In the genomic region with DNA sequence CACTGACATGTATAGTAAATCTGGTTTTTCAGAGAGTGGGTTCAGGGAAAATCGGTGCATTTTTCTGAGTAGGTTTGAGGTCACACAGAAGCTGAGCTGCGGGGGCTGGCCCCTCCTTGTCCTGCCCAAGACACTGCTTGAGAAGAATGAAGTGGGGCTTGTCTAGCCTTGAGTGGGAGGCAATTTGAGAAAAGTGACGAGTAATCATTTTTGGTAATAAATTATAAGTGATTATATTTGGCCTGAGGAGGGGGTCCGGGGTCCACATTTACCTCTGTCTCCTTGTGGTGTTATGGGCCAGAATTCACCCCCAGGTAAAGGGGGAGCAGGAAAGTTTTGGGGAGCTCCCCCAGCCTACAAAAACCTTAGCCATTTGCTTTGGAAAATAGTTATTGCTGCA, we compare ENCODE assay signal across 21 cellular contexts. TPM values are rescaled to one million over a fixed set of nuclear protein-coding genes. Genes with fewer than 3 reads are reported as not detected.
"Had no signal": no experiment of that assay in that cellular context is flagged by ENCODE, and none has a peak within 500 bp of the region (broad histone marks: within the 10 kb centered on the region; RNA-seq: fewer than 3 reads in every experiment).

No MANE protein-coding gene starts in this region.

- H3K4me2 ChIP-seq: KMS-11 had no signal

- FAIRE-seq: RCC 7860 had no signal

- H3K9ac ChIP-seq: KMS-11 had no signal

- H3K27ac ChIP-seq: HL-60, KMS-11, SJSA1, SK-N-MC had no signal

- H3K4me1 ChIP-seq: SJSA1 had no signal

- H3K4me3 ChIP-seq: SJSA1, SK-N-MC had no signal

- H3K9me3 ChIP-seq: SJSA1 had no signal

- DNase-seq: Kasumi-1, MM.1S, NCI-H1092 treated with DMSO at 0.1 percent for 48 hours, NCI-H1436, NCI-H187, NCI-H2029, NCI-H2081 treated with DMSO at 0.1 percent for 48 hours, NCI-H2171, NCI-H226, NCI-H446, NCI-H510A, NCI-H524 treated with DMSO at 0.1 percent for 48 hours, NCI-H774, Right ventricle myocardium superior, RPMI8226, SIG-M5 had no signal

RNA-seq across cellular contexts. Expression of a gene that starts 45.6 kb away (rescaled TPM):
- total RNA-seq: Right ventricle myocardium superior, SJSA1 had no signal
